In genomic region chr1:153938996-153939395, GRCh38 we compare ENCODE assay signal across 20 cellular contexts.
"Had no signal": no experiment of that assay in that cellular context is flagged by ENCODE, and none has a peak within 500 bp of the region (broad histone marks: within the 10 kb centered on the region; RNA-seq: fewer than 3 reads in every experiment).

No MANE protein-coding gene starts in this region.

- H3K27me3 ChIP-seq: adrenal gland, breast epithelium, gastrocnemius medialis, transverse colon, vagina had no signal

- H3K4me3 ChIP-seq: adrenal gland, breast epithelium, gastrocnemius medialis, left ventricle myocardium inferior, smooth muscle cell, transverse colon, vagina had no signal

- H3K9me3 Mint-ChIP-seq: activated T-helper 17 cell treated with anti-CD3 and anti-CD28 coated beads, Interleukin-2, amount 50 U/mL, for 72 hours; stimulated activated naive B cell treated with anti-CD40 and anti-IgM and Interleukin-4, amounts not matched to agents 10 μg/mL and 1 μg/mL and 100 μg/mL, for 72 hours; WTC11 had no signal

- ATAC-seq: activated CD4-positive, alpha-beta T cell treated with anti-CD3 and anti-CD28 coated beads for 36 hours; activated T-helper 17 cell treated with anti-CD3 and anti-CD28 coated beads, Interleukin-2, amount 50 U/mL, for 72 hours; esophagus mucosa; gastrocnemius medialis; sciatic nerve; stimulated activated naive B cell treated with anti-CD40 and anti-IgM and Interleukin-4, amounts not matched to agents 10 μg/mL and 1 μg/mL and 100 μg/mL, for 72 hours; WTC11 had no signal

- H3K27me3 Mint-ChIP-seq: activated CD4-positive, alpha-beta T cell treated with anti-CD3 and anti-CD28 coated beads for 36 hours; activated T-helper 17 cell treated with anti-CD3 and anti-CD28 coated beads, Interleukin-2, amount 50 U/mL, for 72 hours; stimulated activated naive B cell treated with anti-CD40 and anti-IgM and Interleukin-4, amounts not matched to agents 10 μg/mL and 1 μg/mL and 100 μg/mL, for 72 hours had no signal

- DNase-seq: activated CD4-positive, alpha-beta T cell treated with anti-CD3 and anti-CD28 coated beads for 36 hours; activated CD4-positive, alpha-beta T cell treated with anti-CD3 and anti-CD28 coated beads, Interleukin-2, amount 50 U/mL, for 48 hours; activated naive CD4-positive, alpha-beta T cell treated with Interleukin-2 at 50 U/mL for 16 hours; activated T-cell treated with anti-CD3 and anti-CD28 coated beads for 4 hours; adrenal gland; cortex of kidney; gastrocnemius medialis; head of caudate nucleus; left ventricle myocardium inferior; stimulated activated CD4-positive, alpha-beta T cell treated with anti-CD3 and anti-CD28 coated beads, Interleukin-4, amount 100 ng/mL, for 24 hours; stimulated activated naive B cell treated with anti-CD40 and anti-IgM and Interleukin-4, amounts not matched to agents 10 μg/mL and 1 μg/mL and 100 μg/mL, for 72 hours; transverse colon had no signal

- H3K9me3 ChIP-seq: adrenal gland, breast epithelium, gastrocnemius medialis, left ventricle myocardium inferior, transverse colon, vagina had no signal

- H3K4me1 Mint-ChIP-seq: WTC11 had no signal

- H3K4me3 Mint-ChIP-seq: activated CD4-positive, alpha-beta T cell treated with anti-CD3 and anti-CD28 coated beads for 36 hours; activated T-helper 17 cell treated with anti-CD3 and anti-CD28 coated beads, Interleukin-2, amount 50 U/mL, for 72 hours; stimulated activated naive B cell treated with anti-CD40 and anti-IgM and Interleukin-4, amounts not matched to agents 10 μg/mL and 1 μg/mL and 100 μg/mL, for 72 hours; WTC11 had no signal

- H3K27ac Mint-ChIP-seq: activated CD4-positive, alpha-beta T cell treated with anti-CD3 and anti-CD28 coated beads for 36 hours; activated T-helper 17 cell treated with anti-CD3 and anti-CD28 coated beads, Interleukin-2, amount 50 U/mL, for 72 hours; stimulated activated naive B cell treated with anti-CD40 and anti-IgM and Interleukin-4, amounts not matched to agents 10 μg/mL and 1 μg/mL and 100 μg/mL, for 72 hours; WTC11 had no signal

- H3K27ac ChIP-seq: adrenal gland, breast epithelium, gastrocnemius medialis, left ventricle myocardium inferior, parathyroid adenoma, transverse colon, vagina had no signal

- H3K4me1 ChIP-seq: adrenal gland, breast epithelium, parathyroid adenoma, transverse colon had no signal
